ENCODE assay signal across 12 cellular contexts in genomic region chr9:116157436-116158138, GRCh38. TPM values are rescaled to one million over a fixed set of nuclear protein-coding genes. Genes with fewer than 3 reads are reported as not detected.
DNase-seq lines count a peak whose midpoint lies in the region; ATAC-seq and TF ChIP-seq lines count a peak whose summit lies in the region.
"Had no signal": no experiment of that assay in that cellular context is flagged by ENCODE, and none has a peak within 500 bp of the region (broad histone marks: within the 10 kb centered on the region; RNA-seq: fewer than 3 reads in every experiment).

No MANE protein-coding gene starts in this region.

- peak overlapping the region; percentile 98 for H3K4me2 ChIP-seq in osteoblast (ENCODE audit: insufficient read depth, low read length)

- DNase-seq in AG04450 (ENCODE audit: low read depth, low spot score) (no peak), SJSA1 (ENCODE audit: low read depth in 1 of 2, low spot score in 2 of 2) (peak; percentile 56 to 70), fibroblast of villous mesenchyme (ENCODE audit: low read depth) (peak; percentile 81), osteoblast (ENCODE audit: insufficient read length, low spot score, missing footprints) (peak; percentile 81)
- DNase-seq in activated CD4-positive, alpha-beta T cell treated with anti-CD3 and anti-CD28 coated beads, Interleukin-2, amount 50 U/mL, for 1 hour, result no peak
- DNase-seq in natural killer cell treated with Interleukin-12 subunit alpha and Interleukin-12 subunit beta and Interleukin-15 and Interleukin-18, amount 100 ng/mL, for 72 hours (ENCODE audit: low spot score), result no peak
- no peak for DNase-seq in CD8-positive, alpha-beta memory T cell
- DNase-seq: activated CD4-positive, alpha-beta T cell treated with anti-CD3 and anti-CD28 coated beads, Interleukin-2, amount 50 U/mL, for 48 hours; NCI-H1436 had no signal

- H3K36me3 Mint-ChIP-seq in natural killer cell treated with Interleukin-12 subunit alpha and Interleukin-12 subunit beta and Interleukin-15 and Interleukin-18, amount 100 ng/mL, for 72 hours, result peaks cover 11% of the 10 kb centered on the region
- H3K36me3 Mint-ChIP-seq in CD8-positive, alpha-beta memory T cell, result no peaks in the 10 kb centered on the region

- H3K27ac Mint-ChIP-seq in natural killer cell treated with Interleukin-12 subunit alpha and Interleukin-12 subunit beta and Interleukin-15 and Interleukin-18, amount 100 ng/mL, for 72 hours, result no peak overlapping the region
- H3K27ac Mint-ChIP-seq in CD8-positive, alpha-beta memory T cell, result no peak overlapping the region

- H3K27me3 Mint-ChIP-seq in natural killer cell treated with Interleukin-12 subunit alpha and Interleukin-12 subunit beta and Interleukin-15 and Interleukin-18, amount 100 ng/mL, for 72 hours, result peaks cover 44 to 53% of the 10 kb centered on the region in 2 donors
- peaks cover 41 to 70% of the 10 kb centered on the region in 2 donors for H3K27me3 Mint-ChIP-seq in CD8-positive, alpha-beta memory T cell

- peaks cover 0 to 2% of the 10 kb centered on the region in 2 donors for H3K4me1 Mint-ChIP-seq in natural killer cell treated with Interleukin-12 subunit alpha and Interleukin-12 subunit beta and Interleukin-15 and Interleukin-18, amount 100 ng/mL, for 72 hours (ENCODE audit: low read depth in 2 of 2)
- H3K4me1 Mint-ChIP-seq in CD8-positive, alpha-beta memory T cell, result peaks cover 0 to 18% (median 2%) of the 10 kb centered on the region in 3 donors

- H3K9me3 ChIP-seq in AG04450 (ENCODE audit: control insufficient read depth, insufficient read depth, low read length) (no peaks in the 10 kb centered on the region), SJSA1 (replicated peaks) (no peaks in the 10 kb centered on the region), osteoblast (ENCODE audit: low read depth, low read length) (no peaks in the 10 kb centered on the region)
- H3K9me3 ChIP-seq in CD8-positive, alpha-beta memory T cell (ENCODE audit: low read length), result no peaks in the 10 kb centered on the region
- H3K9me3 ChIP-seq: adrenal gland had no signal

- H3K4me3 Mint-ChIP-seq in natural killer cell treated with Interleukin-12 subunit alpha and Interleukin-12 subunit beta and Interleukin-15 and Interleukin-18, amount 100 ng/mL, for 72 hours, result no peak overlapping the region
- H3K4me3 Mint-ChIP-seq in CD8-positive, alpha-beta memory T cell, result no peak overlapping the region

- CTCF ChIA-PET in AG04450 (lab: Charles Lee), result interaction anchor here (0.5 kb wide), 1 partner anchor 98 kb away, joined by 3 read pairs; no protein-coding TSS in a partner anchor
- CTCF ChIA-PET in CD8-positive, alpha-beta memory T cell (lab: Charles Lee), result no interaction called here

- H3K4me1 ChIP-seq in SJSA1 (replicated peaks), result peaks cover 25% of the 10 kb centered on the region
- H3K4me1 ChIP-seq in osteoblast (ENCODE audit: insufficient read depth, low read length), result peaks cover 35% of the 10 kb centered on the region
- H3K4me1 ChIP-seq in CD8-positive, alpha-beta memory T cell (ENCODE audit: insufficient read depth, low read length), result no peaks in the 10 kb centered on the region

- H3K36me3 ChIP-seq in SJSA1, result peaks cover 20% of the 10 kb centered on the region
- H3K36me3 ChIP-seq in osteoblast (ENCODE audit: insufficient read depth, low read length), result no peaks in the 10 kb centered on the region
- no peaks in the 10 kb centered on the region for H3K36me3 ChIP-seq in CD8-positive, alpha-beta memory T cell (ENCODE audit: insufficient read depth, low read length)
- H3K36me3 ChIP-seq: adrenal gland had no signal

- peak overlapping the region; percentile 84 for H3K27ac ChIP-seq in AG04450 (ENCODE audit: low read depth, low read length)
- H3K27ac ChIP-seq in SJSA1, result peak overlapping the region; percentile 48
- peak overlapping the region; percentile 94 for H3K27ac ChIP-seq in osteoblast (ENCODE audit: low read depth, low read length)
- no peak overlapping the region for H3K27ac ChIP-seq in CD8-positive, alpha-beta memory T cell (ENCODE audit: low read depth, low read length)
- H3K27ac ChIP-seq: C4-2B had no signal

- H4K20me1 ChIP-seq in osteoblast (ENCODE audit: insufficient read depth, low read length), result no peaks in the 10 kb centered on the region

- no peaks in the 10 kb centered on the region for H3K27me3 ChIP-seq in AG04450 (ENCODE audit: control insufficient read depth, insufficient read depth, low read length)
- no peaks in the 10 kb centered on the region for H3K27me3 ChIP-seq in SJSA1 (replicated peaks)
- H3K27me3 ChIP-seq in osteoblast (ENCODE audit: insufficient read depth, low read length), result no peaks in the 10 kb centered on the region
- H3K27me3 ChIP-seq in CD8-positive, alpha-beta memory T cell (ENCODE audit: insufficient read depth, low read length, poor library complexity, severe bottlenecking), result peaks cover 4% of the 10 kb centered on the region

- peaks cover 12% of the 10 kb centered on the region for H3K79me2 ChIP-seq in osteoblast (ENCODE audit: insufficient read depth, low read length)

- ATAC-seq in natural killer cell treated with Interleukin-12 subunit alpha and Interleukin-12 subunit beta and Interleukin-15 and Interleukin-18, amount 100 ng/mL, for 72 hours, result no peak
- no peak for ATAC-seq in GM21619 (IDR thresholded peaks at IDR 0.05; ENCODE audit: unreplicated experiment)

- no peak for TF ChIP-seq CTCF in AG04450 (IDR thresholded peaks at IDR 0.05; ENCODE audit: low read depth, low read length)
- TF ChIP-seq CTCF in fibroblast of villous mesenchyme (IDR thresholded peaks at IDR 0.05; ENCODE audit: insufficient read depth, low read depth, low read length), result no peak
- no peak for TF ChIP-seq CTCF in osteoblast (IDR thresholded peaks at IDR 0.05; ENCODE audit: extremely low read depth, low read depth, low read length)

- H3K4me3 ChIP-seq in AG04450 (ENCODE audit: low read depth, low read length), result peak overlapping the region; percentile 89
- H3K4me3 ChIP-seq in SJSA1, result peak overlapping the region; percentile 19; the same call in 1 of the 2 replicates
- peak overlapping the region; percentile 90 for H3K4me3 ChIP-seq in fibroblast of villous mesenchyme (ENCODE audit: low read depth, low read length)
- H3K4me3 ChIP-seq in osteoblast (ENCODE audit: insufficient read depth, low read length), result peak overlapping the region; percentile 62
- H3K4me3 ChIP-seq in CD8-positive, alpha-beta memory T cell (ENCODE audit: low read length), result no peak overlapping the region

- POLR2A ChIA-PET in AG04450 (lab: Yijun Ruan, JAX), result interaction anchor here (1.2 to 7.2 kb wide), 2 partner anchors 130 to 214 kb away, joined by 5 to 104 read pairs; no protein-coding TSS in a partner anchor
- POLR2A ChIA-PET in CD8-positive, alpha-beta memory T cell (lab: Charles Lee), result no interaction called here

- H3K9me3 Mint-ChIP-seq in natural killer cell treated with Interleukin-12 subunit alpha and Interleukin-12 subunit beta and Interleukin-15 and Interleukin-18, amount 100 ng/mL, for 72 hours, result no peaks in the 10 kb centered on the region
- peaks cover 4 to 10% (median 5%) of the 10 kb centered on the region in 5 donors for H3K9me3 Mint-ChIP-seq in CD8-positive, alpha-beta memory T cell

- no peak overlapping the region for H2AFZ ChIP-seq in osteoblast (ENCODE audit: low read length)

RNA-seq across cellular contexts. Expression of gene PAPPA, which starts 4.0 kb away (rescaled TPM):
- polyA plus RNA-seq in AG04450 (2011; rRNA removed), result 56.1 and 65.0 TPM in 2 replicates
- 189 and 195 TPM in 2 replicates for polyA minus RNA-seq in AG04450 (2011; rRNA and poly(A)+ RNA removed)
- 1.9 and 5.3 TPM in 2 replicates for total RNA-seq in SJSA1 (2014; rRNA removed; shearing (Covaris generic))
- total RNA-seq in fibroblast of villous mesenchyme (42.5 and 104 TPM in 2 replicates), osteoblast (56.5 and 86.9 TPM in 2 replicates)
- total RNA-seq in natural killer cell treated with Interleukin-12 subunit alpha and Interleukin-12 subunit beta and Interleukin-15 and Interleukin-18, amount 100 ng/mL, for 72 hours, result not detected
- total RNA-seq in CD8-positive, alpha-beta memory T cell, result not detected
- polyA plus RNA-seq in CD8-positive, alpha-beta memory T cell, result not detected

Comparison
In these comparisons a context has a peak if more than half of its experiments do, and no peak if none do; other contexts are left out.
1. DNase-seq: peak in SJSA1 (2 of 2), fibroblast of villous mesenchyme (single experiment) and osteoblast (single experiment); none in AG04450 (single experiment), activated CD4-positive, alpha-beta T cell treated with anti-CD3 and anti-CD28 coated beads, Interleukin-2, amount 50 U/mL, for 1 hour (single experiment), natural killer cell treated with Interleukin-12 subunit alpha and Interleukin-12 subunit beta and Interleukin-15 and Interleukin-18, amount 100 ng/mL, for 72 hours (single experiment) and CD8-positive, alpha-beta memory T cell (0 of 5).